1 cellular context compared by ENCODE assay signal in the genomic region with DNA sequence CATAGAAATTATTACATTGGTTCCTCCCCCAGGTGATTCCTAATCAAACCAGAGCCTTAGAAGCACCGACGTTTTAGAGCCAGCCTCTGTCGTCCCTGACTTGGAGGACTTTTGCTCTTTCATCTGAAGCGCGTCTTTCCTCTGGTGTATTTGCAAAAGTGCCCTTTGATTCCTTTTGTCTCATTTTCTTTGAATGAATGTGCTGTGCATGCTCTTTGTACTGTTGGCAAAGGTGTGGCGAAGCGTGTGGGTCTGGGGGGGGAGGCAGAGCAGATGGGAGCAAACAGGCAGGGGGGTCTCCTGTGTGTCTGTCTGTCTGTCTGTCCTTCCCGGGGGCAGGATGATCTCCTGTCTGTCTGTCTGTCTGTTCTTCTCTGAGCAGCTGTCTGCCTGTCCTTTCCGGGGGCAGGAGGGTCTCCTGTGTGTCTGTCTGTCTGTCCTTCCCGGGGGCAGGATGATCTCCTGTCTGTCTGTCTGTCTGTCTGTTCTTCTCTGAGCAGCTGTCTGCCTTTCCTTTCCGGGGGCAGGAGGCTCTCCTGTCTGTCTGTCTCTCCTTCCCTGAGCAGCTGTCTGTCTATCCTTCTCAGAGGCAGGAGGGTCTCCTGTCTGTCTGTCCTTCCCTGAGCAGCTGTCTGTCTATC.
TF ChIP-seq lines count a peak whose summit lies in the region.

No MANE protein-coding gene starts in this region.

TF ChIP-seq in WTC11, 78 proteins besides CTCF, POLR2A, EP300 and RAD21 (continued from another document):
- TF ChIP-seq E2F4 (CRISPR knock-in tag; IDR thresholded peaks at IDR 0.05; ENCODE audit: borderline replicate concordance, low read depth): no peak
- no peak for TF ChIP-seq STAT6 (CRISPR knock-in tag; conservative IDR thresholded peaks at IDR 0.05; ENCODE audit: low read depth)
- no peak for TF ChIP-seq USF2 (CRISPR knock-in tag; IDR thresholded peaks at IDR 0.05)
- TF ChIP-seq, protein P1, sequence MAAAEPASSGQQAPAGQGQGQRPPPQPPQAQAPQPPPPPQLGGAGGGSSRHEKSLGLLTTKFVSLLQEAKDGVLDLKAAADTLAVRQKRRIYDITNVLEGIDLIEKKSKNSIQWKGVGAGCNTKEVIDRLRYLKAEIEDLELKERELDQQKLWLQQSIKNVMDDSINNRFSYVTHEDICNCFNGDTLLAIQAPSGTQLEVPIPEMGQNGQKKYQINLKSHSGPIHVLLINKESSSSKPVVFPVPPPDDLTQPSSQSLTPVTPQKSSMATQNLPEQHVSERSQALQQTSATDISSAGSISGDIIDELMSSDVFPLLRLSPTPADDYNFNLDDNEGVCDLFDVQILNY (CRISPR knock-in tag; IDR thresholded peaks at IDR 0.05): no peak
- TF ChIP-seq ATF1 (CRISPR knock-in tag; IDR thresholded peaks at IDR 0.05): no peak
- TF ChIP-seq FOXP1 (CRISPR knock-in tag; IDR thresholded peaks at IDR 0.05; ENCODE audit: borderline replicate concordance): no peak
- no peak for TF ChIP-seq TP53 (CRISPR knock-in tag; IDR thresholded peaks at IDR 0.05)
- TF ChIP-seq MYBL2 (CRISPR knock-in tag; IDR thresholded peaks at IDR 0.05): no peak
- no peak for TF ChIP-seq SMAD4 (CRISPR knock-in tag; IDR thresholded peaks at IDR 0.05)
- TF ChIP-seq, protein P2, sequence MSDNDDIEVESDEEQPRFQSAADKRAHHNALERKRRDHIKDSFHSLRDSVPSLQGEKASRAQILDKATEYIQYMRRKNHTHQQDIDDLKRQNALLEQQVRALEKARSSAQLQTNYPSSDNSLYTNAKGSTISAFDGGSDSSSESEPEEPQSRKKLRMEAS (CRISPR knock-in tag; IDR thresholded peaks at IDR 0.05): no peak
- TF ChIP-seq ZNF671 (CRISPR knock-in tag; IDR thresholded peaks at IDR 0.05): no peak
- no peak for TF ChIP-seq IRF2 (CRISPR knock-in tag; IDR thresholded peaks at IDR 0.05; ENCODE audit: borderline replicate concordance, low read depth)
- TF ChIP-seq PRRX2 (CRISPR knock-in tag; IDR thresholded peaks at IDR 0.05): no peak
- TF ChIP-seq ZNF416 (CRISPR knock-in tag; IDR thresholded peaks at IDR 0.05): no peak
